Comparison of ENCODE assay signal across 23 cellular contexts in the genomic region with DNA sequence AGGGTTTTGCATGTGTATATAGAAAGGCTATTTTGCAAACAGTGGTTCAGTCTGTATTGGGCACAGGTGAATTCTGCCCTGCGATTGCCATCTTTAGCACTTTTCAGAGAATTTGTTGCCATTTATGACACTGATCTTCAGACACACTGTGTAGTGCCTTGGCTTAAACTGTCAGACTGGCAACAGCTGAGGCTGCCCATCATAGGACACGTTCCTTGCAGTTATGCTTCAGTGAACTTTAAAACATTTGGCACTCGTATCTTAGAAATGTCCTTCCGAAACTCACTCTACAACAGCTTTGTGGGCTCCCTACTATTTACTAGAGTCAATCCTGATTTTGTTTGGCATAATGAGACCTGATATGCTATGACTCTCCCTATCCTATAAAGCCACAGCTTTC. TPM values are rescaled to one million over a fixed set of nuclear protein-coding genes. Genes with fewer than 3 reads are reported as not detected.
A peak's percentile ranks its signal among the peaks of the same experiment; 100 is the strongest.
DNase-seq lines count a peak whose midpoint lies in the region; ATAC-seq, FAIRE-seq and TF ChIP-seq lines count a peak whose summit lies in the region.
"Had no signal": no experiment of that assay in that cellular context is flagged by ENCODE, and none has a peak within 500 bp of the region (broad histone marks: within the 10 kb centered on the region; RNA-seq: fewer than 3 reads in every experiment).

No MANE protein-coding gene starts in this region.

- no peak for TF ChIP-seq EP300 in sigmoid colon (IDR thresholded peaks at IDR 0.05)

- TF ChIP-seq POLR2A in sigmoid colon (IDR thresholded peaks at IDR 0.05) = no peak

- peak; percentile 21 for FAIRE-seq in GM18507 (lab: Jason Lieb, UNC)
- FAIRE-seq: GM12892, K562 had no signal

- no peaks in the 10 kb centered on the region for H3K27me3 ChIP-seq in SJCRH30
- H3K27me3 ChIP-seq in psoas muscle (ENCODE audit: insufficient read depth in 3 of 3, low read length in 2 of 3) = no peaks in the 10 kb centered on the region
- H3K27me3 ChIP-seq in brain microvascular endothelial cell (replicated peaks) = no peaks in the 10 kb centered on the region
- H3K27me3 ChIP-seq in sigmoid colon = no peaks in the 10 kb centered on the region

- intact Hi-C loops in left ventricle myocardium superior (cut with micrococcal nuclease) (no loop called here), psoas muscle (cut with DNase I) (no loop called here), sigmoid colon (cut with DNase I) (no loop called here)

- 27 to 46% (median 35%) methylated on average over 4 of the region's 4 CpGs for WGBS in psoas muscle, 3 donors
- WGBS in sigmoid colon, 2 donors = 91 to 92% methylated on average over 4 of the region's 4 CpGs

- H3K9me3 ChIP-seq in SJCRH30 (replicated peaks) = no peaks in the 10 kb centered on the region
- no peaks in the 10 kb centered on the region for H3K9me3 ChIP-seq in psoas muscle
- H3K9me3 ChIP-seq in sigmoid colon = no peaks in the 10 kb centered on the region

- H3K36me3 ChIP-seq in SJCRH30 = no peaks in the 10 kb centered on the region
- H3K36me3 ChIP-seq in psoas muscle (ENCODE audit: insufficient read depth in 1 of 2, low read depth in 1 of 2) = peaks cover 2 to 10% of the 10 kb centered on the region in 2 donors
- no peaks in the 10 kb centered on the region for H3K36me3 ChIP-seq in brain microvascular endothelial cell (replicated peaks)
- H3K36me3 ChIP-seq in sigmoid colon = no peaks in the 10 kb centered on the region

- H3K4me3 ChIP-seq in SJCRH30 (peak overlapping the region; percentile 37), psoas muscle (peak overlapping the region; percentile 11), brain microvascular endothelial cell (ENCODE audit: low read depth, low read length) (no peak overlapping the region), sigmoid colon (no peak overlapping the region)
- H3K4me3 ChIP-seq: GM23338, K562, PC-9 had no signal

- ATAC-seq in left ventricle myocardium superior (peak; percentile 82), psoas muscle (peak; percentile 46 to 80 (median 78)), HG03097 (IDR thresholded peaks at IDR 0.05; ENCODE audit: low FRiP score, unreplicated experiment) (no peak)
- ATAC-seq: GM23338, K562 had no signal

- TF ChIP-seq CTCF in psoas muscle (IDR thresholded peaks at IDR 0.05) (no peak), brain microvascular endothelial cell (IDR thresholded peaks at IDR 0.05; ENCODE audit: low read depth, low read length, missing control alignments) (no peak), sigmoid colon (IDR thresholded peaks at IDR 0.05) (no peak)

- in situ Hi-C loops in brain microvascular endothelial cell (cut with HindIII; ENCODE audit: low pct_ligation_motif_present, low sequenced_read_pairs) = no loop called here

- H3K4me1 ChIP-seq in SJCRH30 (peaks cover 12% of the 10 kb centered on the region), psoas muscle (no peaks in the 10 kb centered on the region), sigmoid colon (no peaks in the 10 kb centered on the region)

- DNase-seq in GM18507 (ENCODE audit: extremely low spot score, insufficient read length, low read depth) = no peak
- DNase-seq in SJCRH30 = peak; percentile 45 to 69
- DNase-seq in left ventricle myocardium superior = no peak
- DNase-seq in psoas muscle = no peak
- no peak for DNase-seq in brain microvascular endothelial cell
- no peak for DNase-seq in sigmoid colon
- DNase-seq: Calu3, DMS79 treated with DMSO at 0.1 percent for 48 hours, GF-D8, H9, Kasumi-1, MV-4-11, NCI-H1105 treated with DMSO at 0.1 percent for 48 hours, NCI-H146, NCI-H1930, NCI-H2107, NCI-H446 treated with DMSO at 0.1 percent for 48 hours, PC-9, SHP77 had no signal

- H3K27ac ChIP-seq in SJCRH30 = peak overlapping the region; percentile 37
- H3K27ac ChIP-seq in psoas muscle = no peak overlapping the region
- H3K27ac ChIP-seq in brain microvascular endothelial cell = no peak overlapping the region
- no peak overlapping the region for H3K27ac ChIP-seq in sigmoid colon
- H3K27ac ChIP-seq: PC-9 had no signal

RNA-seq across cellular contexts. Expression of a gene that starts 29.1 kb away (rescaled TPM):
- total RNA-seq in SJCRH30 (2014; rRNA removed; shearing (Covaris generic)) = 35.0 and 40.5 TPM in 2 replicates
- total RNA-seq in left ventricle myocardium superior = 39.4 TPM
- total RNA-seq in psoas muscle = 10 to 100 TPM; 27.1 to 64.0 (median 32.2) TPM
- polyA plus RNA-seq in psoas muscle = 10 to 100 TPM; 11.7 to 27.2 (median 17.0) TPM
- total RNA-seq in sigmoid colon = 10 to 100 TPM; 16.1 to 24.9 (median 20.6) TPM
- polyA plus RNA-seq in sigmoid colon = 10 to 100 TPM; 19.1 to 38.8 (median 24.0) TPM

RNA-seq across cellular contexts. Expression of a gene that starts 29.1 kb away (rescaled TPM):
- 85.8 and 96.8 TPM in 2 replicates for total RNA-seq in SJCRH30 (2014; rRNA removed; shearing (Covaris generic))
- total RNA-seq in left ventricle myocardium superior (64.2 TPM), psoas muscle (10 to 100 TPM; 35.4 to 59.7 (median 51.4) TPM), sigmoid colon (10 to 100 TPM; 48.2 to 61.4 (median 52.3) TPM)
- polyA plus RNA-seq in psoas muscle (10 to 100 TPM; 15.1 to 51.2 (median 24.7) TPM), sigmoid colon (10 to 100 TPM; 10.2 to 16.5 (median 13.6) TPM)

Comparison
In these comparisons a context has a peak if more than half of its experiments do, and no peak if none do; other contexts are left out.
1. DNase-seq: peak in SJCRH30 (2 of 2); none in GM18507 (single experiment), left ventricle myocardium superior (single experiment), psoas muscle (0 of 2), brain microvascular endothelial cell (single experiment) and sigmoid colon (single experiment).
2. H3K4me3 ChIP-seq: peak in SJCRH30 (single experiment) and psoas muscle (single experiment); none in brain microvascular endothelial cell (single experiment) and sigmoid colon (0 of 4).